Comparison of ENCODE assay signal across 34 cellular contexts in the genomic region with DNA sequence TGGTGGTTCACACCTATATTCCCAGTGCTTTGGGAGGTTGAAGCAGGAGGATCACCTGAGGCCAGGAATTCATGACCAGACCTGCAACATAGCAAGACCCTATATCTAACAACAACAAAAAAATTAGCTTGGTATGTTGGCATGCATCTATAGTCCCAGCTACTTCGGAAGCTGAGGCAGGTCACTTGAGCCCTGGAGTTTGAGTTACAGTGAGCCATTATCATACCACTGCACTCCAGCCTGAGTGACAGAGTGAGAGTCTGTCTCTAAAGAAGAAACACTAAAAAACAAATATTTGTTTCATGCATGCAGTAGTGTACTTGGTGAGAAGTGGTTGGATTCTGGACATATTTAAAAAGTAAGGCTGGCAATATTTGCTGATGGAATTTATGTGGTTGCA.
"Had no signal": no experiment of that assay in that cellular context is flagged by ENCODE, and none has a peak within 500 bp of the region (broad histone marks: within the 10 kb centered on the region; RNA-seq: fewer than 3 reads in every experiment).

No MANE protein-coding gene starts in this region.

- H3K27ac ChIP-seq: KMS-11 had no signal

- H3K27me3 ChIP-seq: MG63 had no signal

- H3K36me3 ChIP-seq: MG63 had no signal

- H3K9ac ChIP-seq: KMS-11 had no signal

- H3K4me2 ChIP-seq: KMS-11 had no signal

- DNase-seq: Karpas-422, Kasumi-1, MG63, MM.1S, MV-4-11, NCI-H1048, NCI-H1092, NCI-H1092 treated with DMSO at 0.1 percent for 48 hours, NCI-H1105, NCI-H1105 treated with DMSO at 0.1 percent for 48 hours, NCI-H1417, NCI-H1417 treated with DMSO at 0.1 percent for 48 hours, NCI-H1436, NCI-H1436 treated with DMSO at 0.1 percent for 48 hours, NCI-H146, NCI-H1694, NCI-H1694 treated with DMSO at 0.1 percent for 48 hours, NCI-H187, NCI-H187 treated with DMSO at 0.1 percent for 48 hours, NCI-H1930, NCI-H2029, NCI-H2029 treated with DMSO at 0.1 percent for 48 hours, NCI-H2081, NCI-H2081 treated with DMSO at 0.1 percent for 48 hours, NCI-H2107, NCI-H2171, NCI-H2171 treated with DMSO at 0.1 percent for 48 hours, NCI-H2227 treated with DMSO at 0.1 percent for 48 hours, NCI-H226, NCI-H345, NCI-H446, NCI-H446 treated with DMSO at 0.1 percent for 48 hours, NCI-H510A had no signal

- H3K4me3 ChIP-seq: MG63 had no signal
